In genomic region chr12:121774968-121775474, GRCh38 we compare ENCODE assay signal across 14 cellular contexts. TPM values are rescaled to one million over a fixed set of nuclear protein-coding genes. Genes with fewer than 3 reads are reported as not detected.
A peak's percentile ranks its signal among the peaks of the same experiment; 100 is the strongest.
DNase-seq lines count a peak whose midpoint lies in the region; ATAC-seq and TF ChIP-seq lines count a peak whose summit lies in the region.
"Had no signal": no experiment of that assay in that cellular context is flagged by ENCODE, and none has a peak within 500 bp of the region (broad histone marks: within the 10 kb centered on the region; RNA-seq: fewer than 3 reads in every experiment).

No MANE protein-coding gene starts in this region.

- H3K27ac ChIP-seq in mammary epithelial cell (ENCODE audit: insufficient read depth, low read depth, low read length), result no peak overlapping the region
- peak overlapping the region; percentile 51 for H3K27ac ChIP-seq in upper lobe of right lung
- H3K27ac ChIP-seq in CD8-positive, alpha-beta memory T cell (ENCODE audit: low read depth, low read length), result no peak overlapping the region
- H3K27ac ChIP-seq: prostate gland had no signal

- H3K79me2 ChIP-seq in mammary epithelial cell (ENCODE audit: insufficient read depth, low read length), result no peaks in the 10 kb centered on the region

- H3K27ac Mint-ChIP-seq in CD8-positive, alpha-beta memory T cell, result peak overlapping the region in 1 of 8 donors; percentile 17

- H3K4me1 ChIP-seq in mammary epithelial cell (ENCODE audit: insufficient read depth, low read length) (peaks cover 10% of the 10 kb centered on the region), upper lobe of right lung (no peaks in the 10 kb centered on the region)
- peaks cover 23% of the 10 kb centered on the region for H3K4me1 ChIP-seq in CD8-positive, alpha-beta memory T cell (ENCODE audit: insufficient read depth, low read length)
- H3K4me1 ChIP-seq: prostate gland had no signal

- peaks cover 0 to 22% (median 0%) of the 10 kb centered on the region in 3 donors for H3K36me3 Mint-ChIP-seq in CD8-positive, alpha-beta memory T cell

- ATAC-seq in upper lobe of right lung (peak; percentile 62), GM18519 (IDR thresholded peaks at IDR 0.05; ENCODE audit: low FRiP score, unreplicated experiment) (no peak)

- no peaks in the 10 kb centered on the region for H3K9me3 ChIP-seq in mammary epithelial cell (replicated peaks; ENCODE audit: insufficient read depth, low read length)
- H3K9me3 ChIP-seq in upper lobe of right lung, result no peaks in the 10 kb centered on the region
- H3K9me3 ChIP-seq in CD8-positive, alpha-beta memory T cell (ENCODE audit: low read length), result no peaks in the 10 kb centered on the region
- H3K9me3 ChIP-seq: prostate gland had no signal

- BruUV-seq in mammary epithelial cell (replicated peaks; lab: Mats Ljungman, UMichigan), result no TSS peak

- no peak overlapping the region for H3K9ac ChIP-seq in mammary epithelial cell (ENCODE audit: insufficient read depth, low read length)

- dilution Hi-C loops in mammary epithelial cell (cut with HindIII; ENCODE audit: low sequenced_read_pairs), result loop anchor here (25.0 kb wide), 1 partner anchor 138 kb away; the partner anchor contains the start of gene ORAI1

- H3K9me3 Mint-ChIP-seq in CD8-positive, alpha-beta memory T cell, result no peaks in the 10 kb centered on the region
- H3K9me3 Mint-ChIP-seq: activated naive CD4-positive, alpha-beta T cell treated with anti-CD3 and anti-CD28 coated beads, Interleukin-2, amount 10 ng/mL, durations not matched to agents 7 days and 5 days had no signal

- POLR2A ChIA-PET in CD8-positive, alpha-beta memory T cell (lab: Charles Lee), result interaction anchor here (6.6 kb wide), 1 partner anchor 19 kb away, joined by 45 read pairs; the partner anchor contains the start of gene RHOF

- H3K4me3 Mint-ChIP-seq in CD8-positive, alpha-beta memory T cell, result no peak overlapping the region
- H3K4me3 Mint-ChIP-seq: activated naive CD4-positive, alpha-beta T cell treated with anti-CD3 and anti-CD28 coated beads, Interleukin-2, amount 10 ng/mL, durations not matched to agents 7 days and 5 days had no signal

- no peak overlapping the region for H3K4me2 ChIP-seq in mammary epithelial cell (ENCODE audit: insufficient read depth, low read depth, low read length)

- peak; percentile 63 to 67 for DNase-seq in T47D (ENCODE audit: low read depth in 1 of 2, low spot score in 1 of 2)
- no peak for DNase-seq in mammary epithelial cell
- DNase-seq in astrocyte of the hippocampus (ENCODE audit: low read depth, low spot score), result peak; percentile 80
- DNase-seq in left kidney (ENCODE audit: low read depth, low spot score), result peak; percentile 91
- DNase-seq in upper lobe of right lung, result peak; percentile 74
- DNase-seq in CD8-positive, alpha-beta memory T cell, result no peak
- no peak for DNase-seq in hypothalamus (lab: John Stamatoyannopoulos, UW)
- DNase-seq: activated CD8-positive, alpha-beta memory T cell treated with anti-CD3 and anti-CD28 coated beads, Interleukin-2, amount 50 U/mL, for 48 hours; activated naive CD4-positive, alpha-beta T cell treated with anti-CD3 and anti-CD28 coated beads, Interleukin-2, amount 10 ng/mL, durations not matched to agents 7 days and 5 days; NCI-H1694 treated with DMSO at 0.1 percent for 48 hours; NCI-H524 treated with DMSO at 0.1 percent for 48 hours; stimulated activated CD4-positive, alpha-beta T cell treated with anti-CD3 and anti-CD28 coated beads, Interleukin-12 subunit alpha, Interleukin-12 subunit beta, amount 100 ng/mL, for 4 hours had no signal

- H2AFZ ChIP-seq in mammary epithelial cell (ENCODE audit: low read depth, low read length), result no peak overlapping the region

- H3K36me3 ChIP-seq in mammary epithelial cell (ENCODE audit: insufficient read depth, low read length) (no peaks in the 10 kb centered on the region), upper lobe of right lung (no peaks in the 10 kb centered on the region)
- peaks cover 10% of the 10 kb centered on the region for H3K36me3 ChIP-seq in CD8-positive, alpha-beta memory T cell (ENCODE audit: insufficient read depth, low read length)
- H3K36me3 ChIP-seq: prostate gland had no signal

- in situ Hi-C loops in T47D (cut with HindIII; ENCODE audit: low pct_unique_long_range_greater_than_20kb, low sequenced_read_pairs), result no loop called here
- in situ Hi-C loops in mammary epithelial cell (cut with MboI; ENCODE audit: low sequenced_read_pairs in 2 of 2), result loop anchor here in 1 of 2 donors (5.0 kb wide), 1 partner anchor 78 kb away; no protein-coding TSS in a partner anchor

- WGBS in mammary epithelial cell (ENCODE audit: low coverage, missing lambda C conversion rate), result 48% methylated on average over 8 of the region's 14 CpGs

- H3K4me3 ChIP-seq in mammary epithelial cell (replicated peaks in 1 of 3; ENCODE audit: insufficient read depth in 1 of 3, low read depth in 2 of 3, low read length in 3 of 3) (no peak overlapping the region), upper lobe of right lung (no peak overlapping the region)
- H3K4me3 ChIP-seq in CD8-positive, alpha-beta memory T cell (ENCODE audit: low read length), result no peak overlapping the region
- H3K4me3 ChIP-seq: prostate gland had no signal

- TF ChIP-seq CTCF in mammary epithelial cell (conservative IDR thresholded peaks at IDR 0.05 in 1 of 2, IDR thresholded peaks at IDR 0.05 in 1 of 2; ENCODE audit: extremely low read depth in 1 of 2, insufficient read depth in 1 of 2, low read depth in 1 of 2, low read length in 2 of 2) (no peak), upper lobe of right lung (IDR thresholded peaks at IDR 0.05) (no peak)

- H4K20me1 ChIP-seq in mammary epithelial cell (ENCODE audit: insufficient read depth, low read length), result no peaks in the 10 kb centered on the region

- peaks cover 10 to 32% (median 11%) of the 10 kb centered on the region in 3 donors for H3K4me1 Mint-ChIP-seq in CD8-positive, alpha-beta memory T cell

- CTCF ChIA-PET in mammary epithelial cell (lab: Charles Lee; ENCODE audit: low non-redundant PET), result no interaction called here
- CTCF ChIA-PET in CD8-positive, alpha-beta memory T cell (lab: Charles Lee), result interaction anchor here (1.2 to 44.0 kb wide), 6 partner anchors 25 to 116 kb away, joined by 3 to 1908 read pairs (median 12); partner anchors contain the start of genes RHOF, SETD1B and TMEM120B

- intact Hi-C loops in mammary epithelial cell (cut with micrococcal nuclease) (no loop called here), upper lobe of right lung (cut with DNase I) (loop anchor here (10.0 kb wide), 1 partner anchor 70 kb away; no protein-coding TSS in a partner anchor)

- no peaks in the 10 kb centered on the region for H3K27me3 ChIP-seq in mammary epithelial cell (ENCODE audit: insufficient read depth, low read length)
- H3K27me3 ChIP-seq in upper lobe of right lung, result no peaks in the 10 kb centered on the region
- H3K27me3 ChIP-seq in CD8-positive, alpha-beta memory T cell (ENCODE audit: insufficient read depth, low read length, poor library complexity, severe bottlenecking), result no peaks in the 10 kb centered on the region

- no peaks in the 10 kb centered on the region for H3K27me3 Mint-ChIP-seq in CD8-positive, alpha-beta memory T cell
- H3K27me3 Mint-ChIP-seq: activated naive CD4-positive, alpha-beta T cell treated with anti-CD3 and anti-CD28 coated beads, Interleukin-2, amount 10 ng/mL, durations not matched to agents 7 days and 5 days had no signal

RNA-seq across cellular contexts. Expression of gene RHOF, which starts 18.5 kb away (rescaled TPM):
- total RNA-seq in mammary epithelial cell, result 1 to 10 TPM; 4.4 to 6.2 TPM
- 1.4 TPM for polyA plus RNA-seq in mammary epithelial cell
- polyA minus RNA-seq in mammary epithelial cell, result 0.26 TPM
- total RNA-seq in upper lobe of right lung, result 41.0 TPM
- 100 to 1,000 TPM; 145 to 152 TPM for total RNA-seq in CD8-positive, alpha-beta memory T cell
- polyA plus RNA-seq in CD8-positive, alpha-beta memory T cell, result 139 TPM

RNA-seq across cellular contexts. Expression of gene SETD1B, which starts 28.8 kb away (rescaled TPM):
- total RNA-seq in mammary epithelial cell (10 to 100 TPM in 1 of 2 donors, 1 to 10 TPM in 1; 4.3 to 16.0 TPM), upper lobe of right lung (18.4 TPM)
- polyA plus RNA-seq in mammary epithelial cell, result 0.94 TPM
- 5.4 TPM for polyA minus RNA-seq in mammary epithelial cell
- total RNA-seq in CD8-positive, alpha-beta memory T cell, result 10 to 100 TPM; 31.3 to 31.9 TPM
- polyA plus RNA-seq in CD8-positive, alpha-beta memory T cell, result 2.4 TPM

Comparison
In these comparisons a context has a peak if more than half of its experiments do, and no peak if none do; other contexts are left out.
1. DNase-seq: peak in T47D (2 of 2), astrocyte of the hippocampus (single experiment), left kidney (single experiment) and upper lobe of right lung (single experiment); none in mammary epithelial cell (single experiment), CD8-positive, alpha-beta memory T cell (0 of 5) and hypothalamus (0 of 51).